Comparison of ENCODE assay signal across 10 cellular contexts in the genomic region with DNA sequence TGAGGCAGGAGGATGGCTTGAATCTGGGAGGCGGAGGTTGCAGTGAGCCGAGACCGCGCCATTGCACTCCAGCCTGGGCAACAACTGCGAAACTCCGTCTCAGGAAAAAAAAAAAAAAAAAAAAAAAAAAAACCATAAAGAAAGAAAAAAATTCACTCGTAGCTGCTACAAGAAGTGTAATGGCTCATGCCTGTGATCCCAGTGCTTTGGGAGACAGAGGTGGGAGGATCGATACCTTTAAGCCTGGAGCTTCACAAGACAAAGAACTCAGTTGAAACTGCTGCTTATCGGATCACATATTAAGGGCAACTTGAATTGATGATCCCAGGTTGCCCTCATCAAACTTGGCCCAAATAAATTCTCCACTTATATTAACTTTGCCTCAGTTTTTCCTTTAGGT. TPM values are rescaled to one million over a fixed set of nuclear protein-coding genes. Genes with fewer than 3 reads are reported as not detected.
DNase-seq lines count a peak whose midpoint lies in the region; ATAC-seq and TF ChIP-seq lines count a peak whose summit lies in the region.
"Had no signal": no experiment of that assay in that cellular context is flagged by ENCODE, and none has a peak within 500 bp of the region (broad histone marks: within the 10 kb centered on the region; RNA-seq: fewer than 3 reads in every experiment).

No MANE protein-coding gene starts in this region.

- TF ChIP-seq EP300 in SK-N-SH (IDR thresholded peaks at IDR 0.05; ENCODE audit: borderline replicate concordance in 1 of 2, low read depth in 1 of 2, low read length in 1 of 2), result no peak

- 98% methylated on average over 9 of the region's 9 CpGs for WGBS in SK-N-SH (ENCODE audit: low lambda C conversion rate)
- WGBS in psoas muscle, 3 donors, result 96 to 100% (median 99%) methylated on average over 9 of the region's 9 CpGs

- H3K79me2 ChIP-seq in SK-N-SH (ENCODE audit: insufficient read depth) (peaks cover 38% of the 10 kb centered on the region), OCI-LY7 (ENCODE audit: insufficient read depth, low read depth, low read length) (peaks cover 43% of the 10 kb centered on the region)

- no peak for ATAC-seq in SK-N-SH treated with all-trans-retinoic acid at 6 μM for 48 hours
- ATAC-seq in psoas muscle, result no peak
- ATAC-seq in GM18870 (IDR thresholded peaks at IDR 0.05; ENCODE audit: unreplicated experiment), result no peak

- no TSS peak for BruUV-seq in OCI-LY7 (replicated peaks; lab: Mats Ljungman, UMichigan)

- H4K20me1 ChIP-seq in SK-N-SH (ENCODE audit: insufficient read depth) (no peaks in the 10 kb centered on the region; the same call in 1 of the 2 replicates), OCI-LY7 (ENCODE audit: insufficient read depth, low read length) (no peaks in the 10 kb centered on the region)

- CTCF ChIA-PET in SK-N-SH (lab: Yijun Ruan, JAX) (interaction anchor here (1.1 to 2.0 kb wide), 2 partner anchors 211 to 246 kb away, joined by 3 to 4 read pairs; no protein-coding TSS in a partner anchor), OCI-LY7 (lab: Charles Lee; ENCODE audit: unreplicated experiment) (interaction anchor here (0.6 kb wide), 1 partner anchor 292 kb away, joined by 13 read pairs; no protein-coding TSS in a partner anchor)

- DNase-seq in SK-N-SH (no peak), OCI-LY7 (ENCODE audit: low spot score) (no peak), psoas muscle (no peak), HAP-1 (ENCODE audit: low spot score in 2 of 2) (no peak)
- DNase-seq in activated CD8-positive, alpha-beta memory T cell treated with anti-CD3 and anti-CD28 coated beads for 24 hours, result no peak

- H3K9me3 ChIP-seq in SK-N-SH (no peaks in the 10 kb centered on the region), OCI-LY7 (ENCODE audit: low read length) (no peaks in the 10 kb centered on the region), endocrine pancreas (ENCODE audit: control insufficient read depth, low read length) (no peaks in the 10 kb centered on the region), psoas muscle (no peaks in the 10 kb centered on the region), HAP-1 (peaks cover 6% of the 10 kb centered on the region)
- H3K9me3 ChIP-seq: esophagus squamous epithelium, transverse colon had no signal

- intact Hi-C loops in OCI-LY7 (cut with micrococcal nuclease; ENCODE audit: unreplicated experiment), result no loop called here
- intact Hi-C loops in psoas muscle (cut with DNase I), result no loop called here

- no peak for TF ChIP-seq RAD21 in SK-N-SH (IDR thresholded peaks at IDR 0.05; ENCODE audit: low read length)

- H3K4me2 ChIP-seq in SK-N-SH (peak overlapping the region; percentile 96), OCI-LY7 (ENCODE audit: low read length) (peak overlapping the region; percentile 51; the same call in 1 of the 2 replicates)

- H3K27me3 ChIP-seq in SK-N-SH (ENCODE audit: insufficient read depth), result no peaks in the 10 kb centered on the region
- H3K27me3 ChIP-seq in endocrine pancreas (ENCODE audit: control insufficient read depth, insufficient read depth, low read length), result no peaks in the 10 kb centered on the region
- no peaks in the 10 kb centered on the region for H3K27me3 ChIP-seq in psoas muscle (ENCODE audit: insufficient read depth in 3 of 3, low read length in 2 of 3)
- no peaks in the 10 kb centered on the region for H3K27me3 ChIP-seq in HAP-1 (ENCODE audit: low read depth)
- H3K27me3 ChIP-seq: esophagus squamous epithelium, transverse colon had no signal

- TF ChIP-seq CTCF in SK-N-SH (IDR thresholded peaks at IDR 0.05) (no peak), OCI-LY7 (conservative IDR thresholded peaks at IDR 0.05; ENCODE audit: low read length) (no peak), psoas muscle (IDR thresholded peaks at IDR 0.05) (no peak)

- no peaks in the 10 kb centered on the region for H3K36me3 ChIP-seq in SK-N-SH (replicated peaks in 1 of 2; ENCODE audit: control insufficient read depth in 1 of 2, insufficient read depth in 2 of 2, low read length in 1 of 2)
- peaks cover 21% of the 10 kb centered on the region for H3K36me3 ChIP-seq in OCI-LY7 (ENCODE audit: insufficient read depth, low read length)
- no peaks in the 10 kb centered on the region for H3K36me3 ChIP-seq in endocrine pancreas (ENCODE audit: control insufficient read depth, insufficient read depth, low read length)
- H3K36me3 ChIP-seq in psoas muscle (ENCODE audit: insufficient read depth in 1 of 2, low read depth in 1 of 2), result no peaks in the 10 kb centered on the region
- H3K36me3 ChIP-seq in HAP-1 (replicated peaks), result 0 out of 2 replicates have a peak, but pooled peaks cover 3% of the 10 kb centered on the region
- H3K36me3 ChIP-seq: esophagus squamous epithelium, transverse colon had no signal

- in situ Hi-C loops in HAP-1 (cut with MboI; ENCODE audit: low sequenced_read_pairs), result no loop called here

- H3K27ac ChIP-seq in SK-N-SH (ENCODE audit: low read depth in 2 of 2, low read length in 1 of 2), result peak overlapping the region in 1 of 2 experiments; percentile 79; a peak in 1 of 4 replicates
- no peak overlapping the region for H3K27ac ChIP-seq in OCI-LY7 (ENCODE audit: low read depth, low read length, poor library complexity, severe bottlenecking)
- no peak overlapping the region for H3K27ac ChIP-seq in psoas muscle

- H3K4me1 ChIP-seq in SK-N-SH (ENCODE audit: control insufficient read depth in 1 of 2, insufficient read depth in 2 of 2, low read depth in 1 of 2, low read length in 1 of 2) (peaks cover 5 to 10% of the 10 kb centered on the region in 2 experiments; a peak in 3 of 4 replicates), OCI-LY7 (ENCODE audit: insufficient read depth, low read length, poor library complexity, severe bottlenecking) (peaks cover 44% of the 10 kb centered on the region), endocrine pancreas (ENCODE audit: control insufficient read depth, insufficient read depth, low read length) (peaks cover 9% of the 10 kb centered on the region), psoas muscle (peaks cover 8% of the 10 kb centered on the region), HAP-1 (peaks cover 8% of the 10 kb centered on the region; the same call in 1 of the 2 replicates)

- H2AFZ ChIP-seq in SK-N-SH (ENCODE audit: low read depth), result peak overlapping the region; percentile 97; the same call in 1 of the 2 replicates
- peak overlapping the region; percentile 56; the same call in 1 of the 2 replicates for H2AFZ ChIP-seq in OCI-LY7 (ENCODE audit: low read length)

- no peak overlapping the region for H3K9ac ChIP-seq in SK-N-SH
- no peak overlapping the region for H3K9ac ChIP-seq in endocrine pancreas (ENCODE audit: control insufficient read depth, insufficient read depth, low read length)

- POLR2A ChIA-PET in SK-N-SH (lab: Yijun Ruan, JAX) (interaction anchor here (0.6 to 1.2 kb wide), 3 partner anchors 37 to 247 kb away, joined by 3 to 4 read pairs (median 3); no protein-coding TSS in a partner anchor), OCI-LY7 (lab: Charles Lee) (interaction anchor here (0.6 to 4.9 kb wide), 20 partner anchors 9 to 459 kb away, joined by 3 to 28 read pairs (median 6); no protein-coding TSS in a partner anchor)

- peaks cover 3% of the 10 kb centered on the region for H3F3A ChIP-seq in SK-N-SH (replicated peaks; ENCODE audit: insufficient read depth)

- peak overlapping the region in 1 of 2 experiments; percentile 89; a peak in 2 of 4 replicates for H3K4me3 ChIP-seq in SK-N-SH (ENCODE audit: low read depth in 2 of 2, low read length in 1 of 2)
- H3K4me3 ChIP-seq in OCI-LY7 (ENCODE audit: low read depth, low read length, poor library complexity, severe bottlenecking), result peak overlapping the region; percentile 96
- peak overlapping the region; percentile 28 for H3K4me3 ChIP-seq in endocrine pancreas (ENCODE audit: control insufficient read depth, insufficient read depth, low read length)
- H3K4me3 ChIP-seq in psoas muscle, result peak overlapping the region; percentile 86
- no peak overlapping the region for H3K4me3 ChIP-seq in HAP-1

- H3K9me2 ChIP-seq in SK-N-SH (no peaks in the 10 kb centered on the region), OCI-LY7 (ENCODE audit: insufficient read depth, low read length) (no peaks in the 10 kb centered on the region)

TF ChIP-seq in SK-N-SH, 30 proteins besides CTCF, POLR2A, EP300 and RAD21 (continues in another document):
- TF ChIP-seq, protein P1, sequence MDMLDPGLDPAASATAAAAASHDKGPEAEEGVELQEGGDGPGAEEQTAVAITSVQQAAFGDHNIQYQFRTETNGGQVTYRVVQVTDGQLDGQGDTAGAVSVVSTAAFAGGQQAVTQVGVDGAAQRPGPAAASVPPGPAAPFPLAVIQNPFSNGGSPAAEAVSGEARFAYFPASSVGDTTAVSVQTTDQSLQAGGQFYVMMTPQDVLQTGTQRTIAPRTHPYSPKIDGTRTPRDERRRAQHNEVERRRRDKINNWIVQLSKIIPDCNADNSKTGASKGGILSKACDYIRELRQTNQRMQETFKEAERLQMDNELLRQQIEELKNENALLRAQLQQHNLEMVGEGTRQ (IDR thresholded peaks at IDR 0.05; ENCODE audit: borderline replicate concordance, low read depth, low read length), result no peak
- no peak for TF ChIP-seq TCF12 (IDR thresholded peaks at IDR 0.05)
- no peak for TF ChIP-seq RCOR1 (IDR thresholded peaks at IDR 0.05; ENCODE audit: low read length)
- TF ChIP-seq YY1 (IDR thresholded peaks at IDR 0.05; ENCODE audit: low read depth), result no peak
- no peak for TF ChIP-seq JUND (IDR thresholded peaks at IDR 0.05)
- TF ChIP-seq ELF1 (IDR thresholded peaks at IDR 0.05), result no peak

TF ChIP-seq in SK-N-SH treated with all-trans-retinoic acid at 6 μM for 48 hours, 23 proteins besides CTCF, POLR2A, EP300 and RAD21:
- TF ChIP-seq PPARA (CRISPR knock-in tag; IDR thresholded peaks at IDR 0.05; ENCODE audit: borderline replicate concordance) (no peak), ZNF8 (CRISPR knock-in tag; IDR thresholded peaks at IDR 0.05) (no peak), ARNTL (CRISPR knock-in tag; IDR thresholded peaks at IDR 0.05; ENCODE audit: borderline replicate concordance, low read depth) (no peak), GLIS3 (CRISPR knock-in tag; IDR thresholded peaks at IDR 0.05) (no peak), ZFP3 (CRISPR knock-in tag; IDR thresholded peaks at IDR 0.05) (no peak)

RNA-seq across cellular contexts. Expression of gene ZCCHC7, which starts 1.0 kb away (rescaled TPM):
- 12.6 and 14.2 TPM in 2 replicates for polyA plus RNA-seq in SK-N-SH (2012; rRNA removed)
- polyA plus RNA-seq in SK-N-SH (2012; cell fraction: cytosol; rRNA removed), result 10.9 and 11.8 TPM in 2 replicates
- 18.3 and 22.0 TPM in 2 replicates for polyA plus RNA-seq in SK-N-SH (2012; cell fraction: nucleus; rRNA removed)
- 108 and 110 TPM in 2 replicates for total RNA-seq in OCI-LY7 (2014; rRNA removed; shearing (Covaris generic))
- 76.4 and 101 TPM in 2 replicates for total RNA-seq in OCI-LY7 (2022)
- 10 to 100 TPM in 1 of 4 donors, 1 to 10 TPM in 3; 6.9 to 10.3 (median 8.0) TPM for total RNA-seq in psoas muscle
- 1 to 10 TPM; 6.2 to 7.3 (median 6.4) TPM for polyA plus RNA-seq in psoas muscle

Comparison
In these comparisons a context has a peak if more than half of its experiments do, and no peak if none do; other contexts are left out.
1. RNA of gene ZCCHC7, which starts 1.0 kb away (total RNA-seq): 76.4 to 110 TPM in OCI-LY7; 6.9 to 10.3 TPM in psoas muscle; every median in the first group is over 4 times any median in the second.